Comparison of ENCODE assay signal across 8 cellular contexts in genomic region chr20:62914970-62915457, GRCh38. TPM values are rescaled to one million over a fixed set of nuclear protein-coding genes. Genes with fewer than 3 reads are reported as not detected.
DNase-seq lines count a peak whose midpoint lies in the region; ATAC-seq, FAIRE-seq and TF ChIP-seq lines count a peak whose summit lies in the region.

No MANE protein-coding gene starts in this region.

- peaks cover 16% of the 10 kb centered on the region for H3K9me1 ChIP-seq in IMR-90 (ENCODE audit: insufficient read depth, low read length)

- H3K27ac Mint-ChIP-seq in activated naive CD8-positive, alpha-beta T cell treated with anti-CD3 and anti-CD28 coated beads, Interleukin-2, amount 10 ng/mL, durations not matched to agents 7 days and 5 days = peak overlapping the region; percentile 78
- H3K27ac Mint-ChIP-seq in type B pancreatic cell = peak overlapping the region; percentile 78

- no peaks in the 10 kb centered on the region for H3K9me3 ChIP-seq in BLaER1
- H3K9me3 ChIP-seq in IMR-90 (ENCODE audit: control insufficient read depth, insufficient read depth, low read length) = no peaks in the 10 kb centered on the region

- H4K20me1 ChIP-seq in BLaER1 (peaks cover 100% of the 10 kb centered on the region), IMR-90 (ENCODE audit: insufficient read depth, low read length) (peaks cover 95% of the 10 kb centered on the region)

- H3K4me3 ChIP-seq in BLaER1 (no peak overlapping the region), IMR-90 (ENCODE audit: insufficient read depth, low read depth, low read length) (no peak overlapping the region)

- 77% methylated on average over 3 of the region's 8 CpGs; no CpG with 5 or more reads in 1 of the 2 experiments for WGBS in IMR-90 (ENCODE audit: extremely low coverage in 2 of 2, insufficient read length in 1 of 2), 2 experiments

- H2BK20ac ChIP-seq in IMR-90 (ENCODE audit: low read depth, low read length) = no peak overlapping the region

- no peak overlapping the region for H3K18ac ChIP-seq in IMR-90 (ENCODE audit: low read depth, low read length)

- no peak overlapping the region for H2AK9ac ChIP-seq in IMR-90 (replicated peaks; ENCODE audit: low read depth, low read length, poor library complexity)

- no peak overlapping the region for H2BK120ac ChIP-seq in IMR-90 (ENCODE audit: low read depth, low read length)

- no peak overlapping the region for H2BK15ac ChIP-seq in IMR-90 (ENCODE audit: low read depth, low read length)

- no peak overlapping the region; the same call in 1 of the 2 replicates for H3K9ac ChIP-seq in BLaER1
- H3K9ac ChIP-seq in IMR-90 (ENCODE audit: low read depth, low read length) = no peak overlapping the region

- H3K27me3 ChIP-seq in BLaER1 = no peaks in the 10 kb centered on the region
- H3K27me3 ChIP-seq in IMR-90 (ENCODE audit: control insufficient read depth, insufficient read depth, low read length) = no peaks in the 10 kb centered on the region

- no TSS peak for BruUV-seq in IMR-90 (replicated peaks; lab: Mats Ljungman, UMichigan)

- H4K8ac ChIP-seq in IMR-90 (ENCODE audit: low read depth in 2 of 2, low read length in 2 of 2) = no peak overlapping the region

- DNase-seq in IMR-90 = peak; percentile 19
- no peak for DNase-seq in activated naive CD8-positive, alpha-beta T cell treated with anti-CD3 and anti-CD28 coated beads, Interleukin-2, amount 10 ng/mL, durations not matched to agents 7 days and 5 days
- peak; percentile 64 for DNase-seq in iPS-NIHi7 (ENCODE audit: extremely low spot score)
- DNase-seq in type B pancreatic cell (ENCODE audit: extremely low spot score, unreplicated experiment) = no peak
- DNase-seq in GM12892 (ENCODE audit: insufficient read length) = no peak
- no peak for DNase-seq in NCI-H1092 (lab: John Stamatoyannopoulos, UW)

- intact Hi-C loops in IMR-90 (cut with micrococcal nuclease) = loop anchor here (5.0 kb wide), 1 partner anchor 53 kb away; the partner anchor contains the start of gene TCFL5

- H2AFZ ChIP-seq in IMR-90 (replicated peaks; ENCODE audit: low read length, poor library complexity) = no peak overlapping the region

- H3K4me2 ChIP-seq in BLaER1 (peak overlapping the region; percentile 39), IMR-90 (ENCODE audit: low read depth, low read length) (no peak overlapping the region; the same call in 1 of the 2 replicates)

- no peak overlapping the region for H4K5ac ChIP-seq in IMR-90 (ENCODE audit: low read depth, low read length)

- H3K56ac ChIP-seq in IMR-90 (ENCODE audit: extremely low read depth, insufficient read depth, low read length) = no peak overlapping the region

- no peak for TF ChIP-seq POLR2A in IMR-90 (IDR thresholded peaks at IDR 0.05; ENCODE audit: low read depth, low read length)
- TF ChIP-seq POLR2A in GM12892 (IDR thresholded peaks at IDR 0.05; ENCODE audit: low read depth, low read length) = no peak

- H2BK5ac ChIP-seq in IMR-90 (ENCODE audit: low read depth, low read length, poor library complexity, severe bottlenecking) = no peak overlapping the region

- H3K36me3 Mint-ChIP-seq in activated naive CD8-positive, alpha-beta T cell treated with anti-CD3 and anti-CD28 coated beads, Interleukin-2, amount 10 ng/mL, durations not matched to agents 7 days and 5 days = peaks cover 24% of the 10 kb centered on the region
- H3K36me3 Mint-ChIP-seq in type B pancreatic cell = peaks cover 20% of the 10 kb centered on the region

- no peak for FAIRE-seq in GM12892 (lab: Jason Lieb, UNC)

- dilution Hi-C loops in IMR-90 (cut with HindIII; ENCODE audit: low sequenced_read_pairs, unreplicated experiment) = no loop called here

- ATAC-seq in IMR-90 (ENCODE audit: low read depth) (peak; percentile 50; the same call in 1 of the 2 replicates), GM19023 (IDR thresholded peaks at IDR 0.05; ENCODE audit: unreplicated experiment) (no peak)
- ATAC-seq in activated naive CD8-positive, alpha-beta T cell treated with anti-CD3 and anti-CD28 coated beads, Interleukin-2, amount 10 ng/mL, durations not matched to agents 7 days and 5 days (ENCODE audit: low read depth) = no peak

- peaks cover 16 to 86% of the 10 kb centered on the region in 2 experiments; a peak in 3 of 4 replicates for H3K79me1 ChIP-seq in IMR-90 (ENCODE audit: low read depth in 1 of 2, low read length in 2 of 2)

- no peak overlapping the region for H4K91ac ChIP-seq in IMR-90 (ENCODE audit: insufficient read depth, low read depth, low read length)

- H3K23ac ChIP-seq in IMR-90 (ENCODE audit: low read depth, low read length) = peak overlapping the region; percentile 70; the same call in 1 of the 2 replicates

- H3K4me3 Mint-ChIP-seq in activated naive CD8-positive, alpha-beta T cell treated with anti-CD3 and anti-CD28 coated beads, Interleukin-2, amount 10 ng/mL, durations not matched to agents 7 days and 5 days = peak overlapping the region; percentile 80
- H3K4me3 Mint-ChIP-seq in type B pancreatic cell = peak overlapping the region; percentile 74

- H3K36me3 ChIP-seq in BLaER1 (peaks cover 45% of the 10 kb centered on the region), IMR-90 (ENCODE audit: control insufficient read depth, insufficient read depth, low read length) (peaks cover 26% of the 10 kb centered on the region)

- H3K4me1 Mint-ChIP-seq in activated naive CD8-positive, alpha-beta T cell treated with anti-CD3 and anti-CD28 coated beads, Interleukin-2, amount 10 ng/mL, durations not matched to agents 7 days and 5 days = peaks cover 55% of the 10 kb centered on the region
- H3K4me1 Mint-ChIP-seq in type B pancreatic cell (ENCODE audit: unreplicated experiment) = peaks cover 57% of the 10 kb centered on the region

- H3K4me1 ChIP-seq in BLaER1 (peaks cover 70% of the 10 kb centered on the region), IMR-90 (ENCODE audit: control insufficient read depth, insufficient read depth, low read length) (peaks cover 12% of the 10 kb centered on the region; the same call in 1 of the 2 replicates)

- 0 out of 2 replicates have a peak overlapping the region, but pooled peaks have one; percentile 37 for H3K14ac ChIP-seq in IMR-90 (replicated peaks; ENCODE audit: low read depth, low read length)

- CTCF ChIA-PET in IMR-90 (lab: Yijun Ruan, JAX) = no interaction called here

- no peaks in the 10 kb centered on the region for H3K27me3 Mint-ChIP-seq in activated naive CD8-positive, alpha-beta T cell treated with anti-CD3 and anti-CD28 coated beads, Interleukin-2, amount 10 ng/mL, durations not matched to agents 7 days and 5 days
- no peaks in the 10 kb centered on the region for H3K27me3 Mint-ChIP-seq in type B pancreatic cell

- POLR2A ChIA-PET in IMR-90 (lab: Charles Lee; ENCODE audit: unreplicated experiment) = no interaction called here
- POLR2A ChIA-PET in activated naive CD8-positive, alpha-beta T cell treated with anti-CD3 and anti-CD28 coated beads, Interleukin-2, amount 10 ng/mL, durations not matched to agents 7 days and 5 days (lab: Charles Lee) = interaction anchor here (2.3 to 10.0 kb wide), 3 partner anchors 12 to 39 kb away, joined by 8 to 85 read pairs (median 55); partner anchors contain the start of genes DIDO1 and GID8

- no peak overlapping the region for H3K4ac ChIP-seq in IMR-90 (ENCODE audit: low read depth, low read length)

- no peak for TF ChIP-seq RAD21 in IMR-90 (IDR thresholded peaks at IDR 0.05; ENCODE audit: low read length)

- in situ Hi-C loops in IMR-90 (cut with MboI; ENCODE audit: low sequenced_read_pairs) = no loop called here

- H2AK5ac ChIP-seq in IMR-90 (ENCODE audit: low read depth, low read length) = peak overlapping the region; percentile 11; the same call in 1 of the 2 replicates

- TF ChIP-seq CTCF in IMR-90 (conservative IDR thresholded peaks at IDR 0.05; ENCODE audit: low read depth, low read length) (no peak), type B pancreatic cell (conservative IDR thresholded peaks at IDR 0.05) (no peak)

- no peaks in the 10 kb centered on the region for H3K9me3 Mint-ChIP-seq in activated naive CD8-positive, alpha-beta T cell treated with anti-CD3 and anti-CD28 coated beads, Interleukin-2, amount 10 ng/mL, durations not matched to agents 7 days and 5 days
- H3K9me3 Mint-ChIP-seq in type B pancreatic cell = no peaks in the 10 kb centered on the region

- H3K27ac ChIP-seq in BLaER1 (peak overlapping the region; percentile 28; the same call in 1 of the 2 replicates), IMR-90 (ENCODE audit: insufficient read depth, low read length) (no peak overlapping the region)

RNA-seq across cellular contexts. Expression of gene DIDO1, which starts 11.3 kb away (rescaled TPM):
- total RNA-seq in IMR-90 (2012; rRNA removed) (28.1 and 38.3 TPM in 2 replicates), type B pancreatic cell (ENCODE audit: low replicate concordance) (49.7 and 58.1 TPM in 2 replicates)
- polyA plus RNA-seq in IMR-90 (2012; rRNA removed) = 17.5 and 21.8 TPM in 2 replicates
- polyA plus RNA-seq in IMR-90 (2012; cell fraction: cytosol; rRNA removed) = 10.8 and 13.3 TPM in 2 replicates
- 47.1 and 74.1 TPM in 2 replicates for polyA plus RNA-seq in IMR-90 (2012; cell fraction: nucleus; rRNA removed; ENCODE audit: low replicate concordance)
- total RNA-seq in activated naive CD8-positive, alpha-beta T cell treated with anti-CD3 and anti-CD28 coated beads, Interleukin-2, amount 10 ng/mL, durations not matched to agents 7 days and 5 days = 100 to 1,000 TPM; 100 to 104 TPM
- 26.5 TPM for polyA plus RNA-seq in GM12892 (2012; ENCODE audit: missing spikeins)

RNA-seq across cellular contexts. Expression of gene GID8, which starts 22.9 kb away (rescaled TPM):
- total RNA-seq in IMR-90 (2012; rRNA removed) (33.9 and 36.4 TPM in 2 replicates), type B pancreatic cell (ENCODE audit: low replicate concordance) (55.8 and 68.7 TPM in 2 replicates)
- 18.8 and 21.5 TPM in 2 replicates for polyA plus RNA-seq in IMR-90 (2012; rRNA removed)
- polyA plus RNA-seq in IMR-90 (2012; cell fraction: cytosol; rRNA removed) = 13.8 and 15.1 TPM in 2 replicates
- 13.2 and 19.6 TPM in 2 replicates for polyA plus RNA-seq in IMR-90 (2012; cell fraction: nucleus; rRNA removed; ENCODE audit: low replicate concordance)
- 10 to 100 TPM; 42.1 to 43.0 TPM for total RNA-seq in activated naive CD8-positive, alpha-beta T cell treated with anti-CD3 and anti-CD28 coated beads, Interleukin-2, amount 10 ng/mL, durations not matched to agents 7 days and 5 days
- polyA plus RNA-seq in GM12892 (2012; ENCODE audit: missing spikeins) = 24.1 TPM

RNA-seq across cellular contexts. Expression of gene SLC17A9, which starts 37.5 kb away (rescaled TPM):
- 1.4 and 2.2 TPM in 2 replicates for total RNA-seq in IMR-90 (2012; rRNA removed)
- polyA plus RNA-seq in IMR-90 (2012; rRNA removed) = 14.4 and 17.3 TPM in 2 replicates
- 3.7 and 5.8 TPM in 2 replicates for polyA plus RNA-seq in IMR-90 (2012; cell fraction: cytosol; rRNA removed)
- polyA plus RNA-seq in IMR-90 (2012; cell fraction: nucleus; rRNA removed; ENCODE audit: low replicate concordance) = 68.1 and 209 TPM in 2 replicates
- total RNA-seq in activated naive CD8-positive, alpha-beta T cell treated with anti-CD3 and anti-CD28 coated beads, Interleukin-2, amount 10 ng/mL, durations not matched to agents 7 days and 5 days = 10 to 100 TPM; 40.9 to 43.5 TPM
- total RNA-seq in type B pancreatic cell (ENCODE audit: low replicate concordance) = 3.9 and 5.6 TPM in 2 replicates
- 45.0 TPM for polyA plus RNA-seq in GM12892 (2012; ENCODE audit: missing spikeins)

RNA-seq across cellular contexts. Expression of gene TCFL5, which starts 53.4 kb away (rescaled TPM):
- 8.2 and 8.3 TPM in 2 replicates for total RNA-seq in IMR-90 (2012; rRNA removed)
- 5.6 and 6.0 TPM in 2 replicates for polyA plus RNA-seq in IMR-90 (2012; rRNA removed)
- 2.6 and 3.6 TPM in 2 replicates for polyA plus RNA-seq in IMR-90 (2012; cell fraction: cytosol; rRNA removed)
- 2.4 and 9.6 TPM in 2 replicates for polyA plus RNA-seq in IMR-90 (2012; cell fraction: nucleus; rRNA removed; ENCODE audit: low replicate concordance)
- 10 to 100 TPM in 1 of 2 experiments, 1 to 10 TPM in 1; 9.3 to 10.1 TPM for total RNA-seq in activated naive CD8-positive, alpha-beta T cell treated with anti-CD3 and anti-CD28 coated beads, Interleukin-2, amount 10 ng/mL, durations not matched to agents 7 days and 5 days
- total RNA-seq in type B pancreatic cell (ENCODE audit: low replicate concordance) = 6.1 and 11.8 TPM in 2 replicates
- 6.3 TPM for polyA plus RNA-seq in GM12892 (2012; ENCODE audit: missing spikeins)

Comparison
In these comparisons a context has a peak if more than half of its experiments do, and no peak if none do; other contexts are left out.
1. DNase-seq: peak in IMR-90 (single experiment) and iPS-NIHi7 (single experiment); none in activated naive CD8-positive, alpha-beta T cell treated with anti-CD3 and anti-CD28 coated beads, Interleukin-2, amount 10 ng/mL, durations not matched to agents 7 days and 5 days (single experiment), type B pancreatic cell (single experiment), GM12892 (single experiment) and NCI-H1092 (single experiment).